Comparison of ENCODE assay signal across 8 cellular contexts in genomic region chr3:119239421-119239820, GRCh38. TPM values are rescaled to one million over a fixed set of nuclear protein-coding genes. Genes with fewer than 3 reads are reported as not detected.
A peak's percentile ranks its signal among the peaks of the same experiment; 100 is the strongest.
DNase-seq lines count a peak whose midpoint lies in the region; ATAC-seq and TF ChIP-seq lines count a peak whose summit lies in the region.

No MANE protein-coding gene starts in this region.

- H3K4me3 Mint-ChIP-seq in activated naive CD8-positive, alpha-beta T cell treated with anti-CD3 and anti-CD28 coated beads, Interleukin-2, amount 10 ng/mL, durations not matched to agents 7 days and 5 days = peak overlapping the region; percentile 94

- TF ChIP-seq POLR2A in vagina (IDR thresholded peaks at IDR 0.05) = no peak

- H3K9me3 ChIP-seq in right atrium auricular region (no peaks in the 10 kb centered on the region), liver (ENCODE audit: control insufficient read depth in 4 of 4, low read length in 3 of 4) (no peaks in the 10 kb centered on the region), vagina (no peaks in the 10 kb centered on the region)

- peak overlapping the region; percentile 86 for H3K27ac Mint-ChIP-seq in activated naive CD8-positive, alpha-beta T cell treated with anti-CD3 and anti-CD28 coated beads, Interleukin-2, amount 10 ng/mL, durations not matched to agents 7 days and 5 days

- intact Hi-C loops in Right ventricle myocardium inferior (cut with DNase I) (loop anchor here (10.0 kb wide), 1 partner anchor 355 kb away; no protein-coding TSS in a partner anchor), vagina (cut with DNase I) (no loop called here)

- peaks cover 25% of the 10 kb centered on the region for H3K36me3 Mint-ChIP-seq in activated naive CD8-positive, alpha-beta T cell treated with anti-CD3 and anti-CD28 coated beads, Interleukin-2, amount 10 ng/mL, durations not matched to agents 7 days and 5 days

- DNase-seq in right atrium auricular region (ENCODE audit: low spot score) = no peak
- no peak for DNase-seq in Right ventricle myocardium inferior (ENCODE audit: missing footprints)
- no peak for DNase-seq in activated naive CD8-positive, alpha-beta T cell treated with anti-CD3 and anti-CD28 coated beads, Interleukin-2, amount 10 ng/mL, durations not matched to agents 7 days and 5 days
- no peak for DNase-seq in vagina (ENCODE audit: extremely low spot score in 2 of 2)
- no peak for DNase-seq in NCI-H2029 (lab: John Stamatoyannopoulos, UW)
- no peak for DNase-seq in NCI-H1105 treated with DMSO at 0.1 percent for 48 hours (lab: John Stamatoyannopoulos, UW)
- DNase-seq in HuH-7 (ENCODE audit: low spot score) = no peak

- peak overlapping the region; percentile 77 to 84 for H3K9ac ChIP-seq in liver (ENCODE audit: low read depth in 1 of 2, low read length in 2 of 2)

- H3K27ac ChIP-seq in right atrium auricular region = peak overlapping the region; percentile 95
- H3K27ac ChIP-seq in liver (ENCODE audit: low read depth in 1 of 2, low read length in 2 of 2) = no peak overlapping the region
- peak overlapping the region; percentile 80 for H3K27ac ChIP-seq in vagina

- peaks cover 45% of the 10 kb centered on the region for H3K4me1 Mint-ChIP-seq in activated naive CD8-positive, alpha-beta T cell treated with anti-CD3 and anti-CD28 coated beads, Interleukin-2, amount 10 ng/mL, durations not matched to agents 7 days and 5 days

- H3K4me1 ChIP-seq in right atrium auricular region (peaks cover 3 to 24% of the 10 kb centered on the region in 2 donors), liver (ENCODE audit: control insufficient read depth in 4 of 4, insufficient read depth in 4 of 4, low read length in 3 of 4) (peaks cover 2 to 22% (median 20%) of the 10 kb centered on the region in 4 donors), vagina (peaks cover 40% of the 10 kb centered on the region)

- TF ChIP-seq CTCF in right atrium auricular region (IDR thresholded peaks at IDR 0.05) (no peak), liver (IDR thresholded peaks at IDR 0.05; ENCODE audit: low read depth, low read length, missing input control) (no peak), vagina (IDR thresholded peaks at IDR 0.05) (no peak)

- H3K36me3 ChIP-seq in right atrium auricular region = peaks cover 6% of the 10 kb centered on the region
- H3K36me3 ChIP-seq in liver (ENCODE audit: control insufficient read depth in 4 of 4, insufficient read depth in 3 of 4, low read depth in 1 of 4, low read length in 3 of 4) = peaks cover 0 to 16% (median 8%) of the 10 kb centered on the region in 4 donors
- H3K36me3 ChIP-seq in vagina = peaks cover 4 to 13% of the 10 kb centered on the region in 2 donors

- H3K4me3 ChIP-seq in right atrium auricular region = peak overlapping the region; percentile 78 to 89
- peak overlapping the region in 2 of 3 donors; percentile 88 to 99 for H3K4me3 ChIP-seq in liver (ENCODE audit: low read depth in 1 of 3, low read length in 3 of 3)
- H3K4me3 ChIP-seq in vagina = peak overlapping the region in 1 of 2 donors; percentile 64

- ATAC-seq in Right ventricle myocardium inferior = no peak
- ATAC-seq in activated naive CD8-positive, alpha-beta T cell treated with anti-CD3 and anti-CD28 coated beads, Interleukin-2, amount 10 ng/mL, durations not matched to agents 7 days and 5 days (ENCODE audit: low read depth) = no peak

- H3K27me3 Mint-ChIP-seq in activated naive CD8-positive, alpha-beta T cell treated with anti-CD3 and anti-CD28 coated beads, Interleukin-2, amount 10 ng/mL, durations not matched to agents 7 days and 5 days = no peaks in the 10 kb centered on the region

- POLR2A ChIA-PET in activated naive CD8-positive, alpha-beta T cell treated with anti-CD3 and anti-CD28 coated beads, Interleukin-2, amount 10 ng/mL, durations not matched to agents 7 days and 5 days (lab: Charles Lee) = interaction anchor here (0.7 kb wide), 2 partner anchors 94 to 176 kb away, joined by 5 read pairs; no protein-coding TSS in a partner anchor

- H3K27me3 ChIP-seq in right atrium auricular region (no peaks in the 10 kb centered on the region), liver (ENCODE audit: control insufficient read depth in 4 of 4, insufficient read depth in 4 of 4, low read length in 3 of 4) (no peaks in the 10 kb centered on the region), vagina (no peaks in the 10 kb centered on the region)

- no peak for TF ChIP-seq RAD21 in liver (IDR thresholded peaks at IDR 0.05)

- no peaks in the 10 kb centered on the region for H3K9me3 Mint-ChIP-seq in activated naive CD8-positive, alpha-beta T cell treated with anti-CD3 and anti-CD28 coated beads, Interleukin-2, amount 10 ng/mL, durations not matched to agents 7 days and 5 days

- 37% methylated on average over 3 of the region's 3 CpGs for WGBS in liver

TF ChIP-seq in liver, 16 proteins besides CTCF, POLR2A, EP300 and RAD21:
- TF ChIP-seq ATF3 (IDR thresholded peaks at IDR 0.05) (no peak), TAF1 (conservative IDR thresholded peaks at IDR 0.05) (no peak)

RNA-seq across cellular contexts. Expression of gene B4GALT4, which starts 1.3 kb away (rescaled TPM):
- total RNA-seq in right atrium auricular region (10 to 100 TPM; 15.6 to 16.4 TPM), Right ventricle myocardium inferior (12.0 TPM), liver (10 to 100 TPM in 1 of 2 donors, 1 to 10 TPM in 1; 9.3 to 14.6 TPM), vagina (12.0 TPM)
- total RNA-seq in activated naive CD8-positive, alpha-beta T cell treated with anti-CD3 and anti-CD28 coated beads, Interleukin-2, amount 10 ng/mL, durations not matched to agents 7 days and 5 days = 10 to 100 TPM; 13.8 to 16.3 TPM
- 10 to 100 TPM; 10.0 to 10.9 TPM for polyA plus RNA-seq in liver

RNA-seq across cellular contexts. Expression of gene ARHGAP31, which starts 54.8 kb away (rescaled TPM):
- 10 to 100 TPM; 29.9 to 33.1 TPM for total RNA-seq in right atrium auricular region
- 42.8 TPM for total RNA-seq in Right ventricle myocardium inferior
- 1 to 10 TPM; 1.6 to 1.7 TPM for total RNA-seq in activated naive CD8-positive, alpha-beta T cell treated with anti-CD3 and anti-CD28 coated beads, Interleukin-2, amount 10 ng/mL, durations not matched to agents 7 days and 5 days
- 1 to 10 TPM; 3.6 to 4.6 TPM for total RNA-seq in liver
- polyA plus RNA-seq in liver = 1 to 10 TPM in 1 of 2 donors, under 1 TPM in 1; 0.99 to 1.5 TPM
- 13.0 TPM for total RNA-seq in vagina

Comparison
In these comparisons a context has a peak if more than half of its experiments do, and no peak if none do; other contexts are left out.
1. H3K27ac ChIP-seq: peak in right atrium auricular region (2 of 2) and vagina (single experiment); none in liver (0 of 2).